1 cellular context compared by ENCODE assay signal in genomic region chrX:73819864-73820558, GRCh38. TPM values are rescaled to one million over a fixed set of nuclear protein-coding genes. Genes with fewer than 3 reads are reported as not detected.
"Had no signal": no experiment of that assay in that cellular context is flagged by ENCODE, and none has a peak within 500 bp of the region (broad histone marks: within the 10 kb centered on the region; RNA-seq: fewer than 3 reads in every experiment).

No MANE protein-coding gene starts in this region.

RNA-seq across cellular contexts. Expression of gene XIST, which starts 32.5 kb away (rescaled TPM):
- total RNA-seq: G401 had no signal
